ENCODE assay signal across 19 cellular contexts in genomic region chr6:148294059-148294458, GRCh38. TPM values are rescaled to one million over a fixed set of nuclear protein-coding genes. Genes with fewer than 3 reads are reported as not detected.
DNase-seq lines count a peak whose midpoint lies in the region; ATAC-seq and TF ChIP-seq lines count a peak whose summit lies in the region.
"Had no signal": no experiment of that assay in that cellular context is flagged by ENCODE, and none has a peak within 500 bp of the region (broad histone marks: within the 10 kb centered on the region; RNA-seq: fewer than 3 reads in every experiment).

No MANE protein-coding gene starts in this region.

- H3K4me3 ChIP-seq in right cardiac atrium (ENCODE audit: low read length) = no peak overlapping the region
- no peak overlapping the region for H3K4me3 ChIP-seq in heart right ventricle
- H3K4me3 ChIP-seq in dorsolateral prefrontal cortex = no peak overlapping the region
- H3K4me3 ChIP-seq in vagina = no peak overlapping the region
- H3K4me3 ChIP-seq in WERI-Rb-1 (ENCODE audit: low read depth, low read length) = no peak overlapping the region
- H3K4me3 ChIP-seq: Peyer's patch had no signal

- H3K36me3 ChIP-seq in heart right ventricle (no peaks in the 10 kb centered on the region), vagina (no peaks in the 10 kb centered on the region), WERI-Rb-1 (no peaks in the 10 kb centered on the region)
- H3K36me3 ChIP-seq: BE2C, Peyer's patch had no signal

- no peak for TF ChIP-seq CTCF in heart right ventricle (IDR thresholded peaks at IDR 0.05)
- TF ChIP-seq CTCF in dorsolateral prefrontal cortex (IDR thresholded peaks at IDR 0.05 in 54 of 56, conservative IDR thresholded peaks at IDR 0.05 in 2 of 56; ENCODE audit: low read depth in 1 of 56, partially characterized antibody in 56 of 56) = no peak
- TF ChIP-seq CTCF in vagina (IDR thresholded peaks at IDR 0.05) = no peak
- TF ChIP-seq CTCF in WERI-Rb-1 (IDR thresholded peaks at IDR 0.05; ENCODE audit: low read depth, low read length) = no peak
- no peak for TF ChIP-seq CTCF in Calu3 (IDR thresholded peaks at IDR 0.05; ENCODE audit: unreplicated experiment)

- no peak overlapping the region for H3K27ac Mint-ChIP-seq in Calu3 (ENCODE audit: unreplicated experiment)

- H3K4me1 ChIP-seq in right cardiac atrium (ENCODE audit: control insufficient read depth, insufficient read depth, low read length) = no peaks in the 10 kb centered on the region
- H3K4me1 ChIP-seq in heart right ventricle = peaks cover 0 to 68% (median 27%) of the 10 kb centered on the region in 9 donors
- peaks cover 9% of the 10 kb centered on the region for H3K4me1 ChIP-seq in vagina
- H3K4me1 ChIP-seq: BE2C, Peyer's patch had no signal

- BruUV-seq in Calu3 (replicated peaks; lab: Mats Ljungman, UMichigan) = no TSS peak

- no peaks in the 10 kb centered on the region for H3K9me3 ChIP-seq in right cardiac atrium (ENCODE audit: control insufficient read depth, low read length)
- H3K9me3 ChIP-seq in heart right ventricle = no peaks in the 10 kb centered on the region
- no peaks in the 10 kb centered on the region for H3K9me3 ChIP-seq in vagina
- peaks cover 3% of the 10 kb centered on the region for H3K9me3 ChIP-seq in WERI-Rb-1 (ENCODE audit: severe bottlenecking)
- H3K9me3 ChIP-seq: BE2C, Peyer's patch had no signal

- intact Hi-C loops in right cardiac atrium (cut with DNase I) = no loop called here
- intact Hi-C loops in heart right ventricle (cut with DNase I) = no loop called here
- intact Hi-C loops in dorsolateral prefrontal cortex (cut with DNase I) = loop anchor here in 1 of 2 donors (10.0 kb wide), 1 partner anchor 51 kb away; the partner anchor contains the start of gene SASH1
- intact Hi-C loops in vagina (cut with DNase I) = no loop called here
- intact Hi-C loops in Calu3 (cut with micrococcal nuclease; ENCODE audit: unreplicated experiment) = no loop called here

- 76% methylated on average over 7 of the region's 7 CpGs for WGBS in right cardiac atrium
- WGBS in heart right ventricle, 2 donors = 83% methylated on average over 7 of the region's 7 CpGs

- H3K4me3 Mint-ChIP-seq in Calu3 (ENCODE audit: low read depth, unreplicated experiment) = no peak overlapping the region
- H3K4me3 Mint-ChIP-seq: IgD-negative memory B cell had no signal

- no peaks in the 10 kb centered on the region for H3K9me3 Mint-ChIP-seq in Calu3 (ENCODE audit: low read depth, unreplicated experiment)
- H3K9me3 Mint-ChIP-seq: IgD-negative memory B cell had no signal

- CTCF ChIA-PET in Calu3 (lab: Charles Lee) = no interaction called here

- H3K27me3 ChIP-seq in right cardiac atrium (ENCODE audit: control insufficient read depth, insufficient read depth) (no peaks in the 10 kb centered on the region), heart right ventricle (no peaks in the 10 kb centered on the region), dorsolateral prefrontal cortex (no peaks in the 10 kb centered on the region), vagina (no peaks in the 10 kb centered on the region), WERI-Rb-1 (ENCODE audit: insufficient read depth, low read depth, severe bottlenecking) (no peaks in the 10 kb centered on the region)
- H3K27me3 ChIP-seq: BE2C, Peyer's patch had no signal

- DNase-seq in right cardiac atrium (no peak), heart right ventricle (no peak), dorsolateral prefrontal cortex (no peak), pons (ENCODE audit: low spot score) (peak; percentile 53), vagina (ENCODE audit: extremely low spot score in 2 of 2) (no peak), WERI-Rb-1 (no peak), Calu3 (no peak), NOMO-1 (lab: John Stamatoyannopoulos, UW; ENCODE audit: unreplicated experiment in 2 of 2) (no peak)
- DNase-seq: BE2C; DMS79; Karpas-422; MV-4-11; NCI-H1105 treated with DMSO at 0.1 percent for 48 hours; NCI-H2029 treated with DMSO at 0.1 percent for 48 hours; NCI-H226; NCI-H774; NK-92 treated with Interleukin-12 subunit alpha and Interleukin-12 subunit beta, amount 100 ng/mL, for 24 hours; Peyer's patch had no signal

- peak overlapping the region; percentile 23 for H3K27ac ChIP-seq in right cardiac atrium (ENCODE audit: low read length)
- H3K27ac ChIP-seq in heart right ventricle = peak overlapping the region in 5 of 10 donors; percentile 14 to 69 (median 47)
- H3K27ac ChIP-seq in dorsolateral prefrontal cortex = peak overlapping the region; percentile 1 to 97 (median 89)
- H3K27ac ChIP-seq in vagina = no peak overlapping the region
- no peak overlapping the region for H3K27ac ChIP-seq in WERI-Rb-1
- H3K27ac ChIP-seq: Peyer's patch had no signal

- ATAC-seq in right cardiac atrium (no peak), heart right ventricle (no peak)

- H3K4me1 Mint-ChIP-seq in Calu3 (ENCODE audit: low read depth, unreplicated experiment) = no peaks in the 10 kb centered on the region
- H3K4me1 Mint-ChIP-seq: IgD-negative memory B cell had no signal

- no peaks in the 10 kb centered on the region for H3K27me3 Mint-ChIP-seq in Calu3 (ENCODE audit: unreplicated experiment)

- TF ChIP-seq POLR2A in vagina (IDR thresholded peaks at IDR 0.05) = no peak

- H3K36me3 Mint-ChIP-seq in Calu3 (ENCODE audit: insufficient read depth, unreplicated experiment) = no peaks in the 10 kb centered on the region
- H3K36me3 Mint-ChIP-seq: IgD-negative memory B cell had no signal

RNA-seq across cellular contexts. Expression of gene SASH1, which starts 48.6 kb away (rescaled TPM):
- total RNA-seq in right cardiac atrium = 10 to 100 TPM; 25.3 to 33.2 (median 29.5) TPM
- polyA plus RNA-seq in right cardiac atrium = 14.1 TPM
- total RNA-seq in heart right ventricle = 10 to 100 TPM; 19.0 to 47.1 (median 27.1) TPM
- 10 to 100 TPM in 1 of 2 donors, 1 to 10 TPM in 1; 6.9 to 19.6 TPM for polyA plus RNA-seq in heart right ventricle
- total RNA-seq in dorsolateral prefrontal cortex = 100 to 1,000 TPM in 105 of 120 experiments, 10 to 100 TPM in 15; 67.5 to 387 (median 117) TPM
- total RNA-seq in vagina = 86.4 TPM
- 12.1 and 12.3 TPM in 2 replicates for total RNA-seq in Calu3 (2022)

Comparison
In these comparisons a context has a peak if more than half of its experiments do, and no peak if none do; other contexts are left out.
1. H3K27ac ChIP-seq: peak in right cardiac atrium (single experiment) and dorsolateral prefrontal cortex (59 of 59); none in vagina (single experiment) and WERI-Rb-1 (single experiment).